Comparison of ENCODE assay signal across 8 cellular contexts in genomic region chr6:87473419-87473903, GRCh38. TPM values are rescaled to one million over a fixed set of nuclear protein-coding genes. Genes with fewer than 3 reads are reported as not detected.
DNase-seq lines count a peak whose midpoint lies in the region; ATAC-seq and TF ChIP-seq lines count a peak whose summit lies in the region.

No MANE protein-coding gene starts in this region.

- H3K36me3 ChIP-seq in left lung = peaks cover 0 to 10% of the 10 kb centered on the region in 2 donors

- peak overlapping the region; percentile 69 to 95 for H3K4me3 ChIP-seq in left lung

- H3K9me3 ChIP-seq in left lung = no peaks in the 10 kb centered on the region

- H3K27me3 ChIP-seq in left lung = no peaks in the 10 kb centered on the region

- H3K27ac Mint-ChIP-seq in central memory CD8-positive, alpha-beta T cell (ENCODE audit: low read depth) = peak overlapping the region; percentile 92

- no peak for TF ChIP-seq CTCF in left lung (IDR thresholded peaks at IDR 0.05)

- intact Hi-C loops in left lung (cut with DNase I) = no loop called here

- H3K9me3 Mint-ChIP-seq in central memory CD8-positive, alpha-beta T cell = no peaks in the 10 kb centered on the region

- H3K27me3 Mint-ChIP-seq in central memory CD8-positive, alpha-beta T cell = peaks cover 4% of the 10 kb centered on the region

- H3K27ac ChIP-seq in left lung = peak overlapping the region; percentile 89 to 91

- peaks cover 5% of the 10 kb centered on the region for H3K36me3 Mint-ChIP-seq in central memory CD8-positive, alpha-beta T cell (ENCODE audit: insufficient read depth)

- peaks cover 13% of the 10 kb centered on the region for H3K4me1 Mint-ChIP-seq in central memory CD8-positive, alpha-beta T cell

- peaks cover 0 to 23% of the 10 kb centered on the region in 2 donors for H3K4me1 ChIP-seq in left lung

- peak; percentile 78 for DNase-seq in DMS 273 (lab: John Stamatoyannopoulos, UW; ENCODE audit: unreplicated experiment)
- peak; percentile 61 for DNase-seq in RPMI8226
- DNase-seq in central memory CD8-positive, alpha-beta T cell (ENCODE audit: low spot score in 2 of 2) = no peak
- peak in 1 of 2 donors; percentile 41 for DNase-seq in left lung
- peak; percentile 6 for DNase-seq in stromal cell of bone marrow (ENCODE audit: low read depth)
- DNase-seq in NCI-H128 (lab: John Stamatoyannopoulos, UW; ENCODE audit: unreplicated experiment) = no peak

- peak overlapping the region; percentile 92 for H3K4me3 Mint-ChIP-seq in central memory CD8-positive, alpha-beta T cell

- peak; percentile 76 for ATAC-seq in GM19351 (IDR thresholded peaks at IDR 0.05; ENCODE audit: unreplicated experiment)
- peak; percentile 63 for ATAC-seq in HG03378 (IDR thresholded peaks at IDR 0.05; ENCODE audit: unreplicated experiment)
- peak; percentile 80 for ATAC-seq in central memory CD8-positive, alpha-beta T cell (replicated peaks; ENCODE audit: extremely low read depth, poor library complexity, severe bottlenecking)
- peak; percentile 72 for ATAC-seq in left lung

RNA-seq across cellular contexts. Expression of gene SLC35A1, which starts 0.7 kb away (rescaled TPM):
- 10 to 100 TPM; 32.0 to 37.0 TPM for total RNA-seq in left lung

Comparison
In these comparisons a context has a peak if more than half of its experiments do, and no peak if none do; other contexts are left out.
1. DNase-seq: peak in DMS 273 (single experiment), RPMI8226 (single experiment) and stromal cell of bone marrow (single experiment); none in central memory CD8-positive, alpha-beta T cell (0 of 2) and NCI-H128 (single experiment).
2. Peak in every context shown above with its lines, with median percentiles within 50 percentile points of each other: ATAC-seq.